27 cellular contexts compared by ENCODE assay signal in genomic region chr10:44380829-44381600, GRCh38. TPM values are rescaled to one million over a fixed set of nuclear protein-coding genes. Genes with fewer than 3 reads are reported as not detected.
DNase-seq lines count a peak whose midpoint lies in the region; TF ChIP-seq lines count a peak whose summit lies in the region.
"Had no signal": no experiment of that assay in that cellular context is flagged by ENCODE, and none has a peak within 500 bp of the region (broad histone marks: within the 10 kb centered on the region; RNA-seq: fewer than 3 reads in every experiment).

No MANE protein-coding gene starts in this region.

- H3K27ac Mint-ChIP-seq in type B pancreatic cell = no peak overlapping the region
- H3K27ac Mint-ChIP-seq: activated CD4-positive, alpha-beta memory T cell treated with anti-CD3 and anti-CD28 coated beads for 36 hours; activated naive CD8-positive, alpha-beta T cell treated with anti-CD3 and anti-CD28 coated beads, Interleukin-2, amount 10 ng/mL, durations not matched to agents 7 days and 5 days; activated T-cell treated with anti-CD3 and anti-CD28 coated beads, Interleukin-2, amount 50 U/mL, for 24 hours; immature natural killer cell; stimulated activated naive CD8-positive, alpha-beta T cell treated with anti-CD3 and anti-CD28 coated beads, Interleukin-15, Interleukin-2, amounts not matched to agents 100 ng/mL and 50 ng/mL, for 24 hours; T-helper 1 cell treated with Interleukin-12 subunit alpha and Interleukin-12 subunit beta and Interleukin-4 antibody, amounts not matched to agents 30 μg/mL and 1 μg/mL, for 36 hours had no signal

- peaks cover 24% of the 10 kb centered on the region for H3K36me3 Mint-ChIP-seq in type B pancreatic cell
- H3K36me3 Mint-ChIP-seq: activated CD4-positive, alpha-beta memory T cell treated with anti-CD3 and anti-CD28 coated beads for 36 hours; activated naive CD8-positive, alpha-beta T cell treated with anti-CD3 and anti-CD28 coated beads, Interleukin-2, amount 10 ng/mL, durations not matched to agents 7 days and 5 days; immature natural killer cell had no signal

- peaks cover 0 to 13% of the 10 kb centered on the region in 2 donors for H3K4me1 ChIP-seq in muscle layer of duodenum (ENCODE audit: control insufficient read depth in 1 of 2, insufficient read depth in 2 of 2, low read length in 2 of 2)

- no peaks in the 10 kb centered on the region for H3K27me3 ChIP-seq in muscle layer of duodenum (ENCODE audit: low read depth, low read length)
- H3K27me3 ChIP-seq: brain microvascular endothelial cell had no signal

- H3K27ac ChIP-seq in muscle layer of duodenum (ENCODE audit: low read length) = peak overlapping the region; percentile 4
- H3K27ac ChIP-seq: 22Rv1, BLaER1, brain microvascular endothelial cell, dorsolateral prefrontal cortex, VCaP had no signal

- TF ChIP-seq CTCF in type B pancreatic cell (conservative IDR thresholded peaks at IDR 0.05) = no peak

- peaks cover 28% of the 10 kb centered on the region for H3K4me1 Mint-ChIP-seq in type B pancreatic cell (ENCODE audit: unreplicated experiment)
- H3K4me1 Mint-ChIP-seq: activated naive CD8-positive, alpha-beta T cell treated with anti-CD3 and anti-CD28 coated beads, Interleukin-2, amount 10 ng/mL, durations not matched to agents 7 days and 5 days had no signal

- H3K36me3 ChIP-seq in muscle layer of duodenum (ENCODE audit: control insufficient read depth in 1 of 2, insufficient read depth in 2 of 2, low read length in 2 of 2) = peaks cover 0 to 7% of the 10 kb centered on the region in 2 donors
- H3K36me3 ChIP-seq: BLaER1, brain microvascular endothelial cell had no signal

- H3K27me3 Mint-ChIP-seq in type B pancreatic cell = peaks cover 60% of the 10 kb centered on the region

- DNase-seq in DMS 273 (lab: John Stamatoyannopoulos, UW; ENCODE audit: unreplicated experiment) (peak; percentile 11), DMS 273 treated with DMSO at 0.1 percent for 48 hours (lab: John Stamatoyannopoulos, UW) (no peak), cerebellum (ENCODE audit: low spot score) (peak; percentile 41), type B pancreatic cell (ENCODE audit: extremely low spot score, unreplicated experiment) (no peak), GM19240 (ENCODE audit: insufficient read length, low spot score) (no peak), NOMO-1 (lab: John Stamatoyannopoulos, UW; ENCODE audit: unreplicated experiment in 2 of 2) (no peak), activated gamma-delta T cell (lab: John Stamatoyannopoulos, UW) (no peak)
- DNase-seq: activated CD4-positive, alpha-beta memory T cell treated with anti-CD3 and anti-CD28 coated beads for 36 hours; activated naive CD8-positive, alpha-beta T cell treated with anti-CD3 and anti-CD28 coated beads, Interleukin-2, amount 10 ng/mL, durations not matched to agents 7 days and 5 days; activated T-cell treated with anti-CD3 and anti-CD28 coated beads, Interleukin-2, amount 50 U/mL, for 24 hours; brain microvascular endothelial cell; GF-D8; immature natural killer cell; Kasumi-1; NCI-H1105; NCI-H2107; NCI-H510A treated with DMSO at 0.1 percent for 48 hours; SHP77 treated with DMSO at 0.1 percent for 48 hours; stimulated activated CD4-positive, alpha-beta T cell treated with anti-CD3 and anti-CD28 coated beads, Interleukin-1b, Interleukin-23, amount 100 ng/mL, for 48 hours had no signal

- H3K9me3 ChIP-seq in muscle layer of duodenum (ENCODE audit: control insufficient read depth in 1 of 2, low read length in 2 of 2) = no peaks in the 10 kb centered on the region
- H3K9me3 ChIP-seq: BLaER1 had no signal

- H3K4me3 ChIP-seq in muscle layer of duodenum (ENCODE audit: low read depth in 1 of 2, low read length in 2 of 2) = no peak overlapping the region
- H3K4me3 ChIP-seq: BLaER1, GM12878 had no signal

- peak overlapping the region; percentile 55 for H3K4me3 Mint-ChIP-seq in type B pancreatic cell
- H3K4me3 Mint-ChIP-seq: activated CD4-positive, alpha-beta memory T cell treated with anti-CD3 and anti-CD28 coated beads for 36 hours; activated naive CD8-positive, alpha-beta T cell treated with anti-CD3 and anti-CD28 coated beads, Interleukin-2, amount 10 ng/mL, durations not matched to agents 7 days and 5 days; activated T-cell treated with anti-CD3 and anti-CD28 coated beads, Interleukin-2, amount 50 U/mL, for 24 hours; immature natural killer cell; stimulated activated naive CD8-positive, alpha-beta T cell treated with anti-CD3 and anti-CD28 coated beads, Interleukin-15, Interleukin-2, amounts not matched to agents 100 ng/mL and 50 ng/mL, for 24 hours; T-helper 1 cell treated with Interleukin-12 subunit alpha and Interleukin-12 subunit beta and Interleukin-4 antibody, amounts not matched to agents 30 μg/mL and 1 μg/mL, for 36 hours had no signal

- no peaks in the 10 kb centered on the region for H3K9me3 Mint-ChIP-seq in type B pancreatic cell
- H3K9me3 Mint-ChIP-seq: activated CD4-positive, alpha-beta memory T cell treated with anti-CD3 and anti-CD28 coated beads for 36 hours; activated naive CD8-positive, alpha-beta T cell treated with anti-CD3 and anti-CD28 coated beads, Interleukin-2, amount 10 ng/mL, durations not matched to agents 7 days and 5 days; activated T-cell treated with anti-CD3 and anti-CD28 coated beads, Interleukin-2, amount 50 U/mL, for 24 hours; immature natural killer cell; stimulated activated naive CD8-positive, alpha-beta T cell treated with anti-CD3 and anti-CD28 coated beads, Interleukin-15, Interleukin-2, amounts not matched to agents 100 ng/mL and 50 ng/mL, for 24 hours; T-helper 1 cell treated with Interleukin-12 subunit alpha and Interleukin-12 subunit beta and Interleukin-4 antibody, amounts not matched to agents 30 μg/mL and 1 μg/mL, for 36 hours had no signal

RNA-seq across cellular contexts. Expression of gene CXCL12, which starts 3.9 kb away (rescaled TPM):
- total RNA-seq in cerebellum (90.7 TPM), type B pancreatic cell (ENCODE audit: low replicate concordance) (25.7 and 137 TPM in 2 replicates)
- total RNA-seq: activated CD4-positive, alpha-beta memory T cell treated with anti-CD3 and anti-CD28 coated beads for 36 hours; activated naive CD8-positive, alpha-beta T cell treated with anti-CD3 and anti-CD28 coated beads, Interleukin-2, amount 10 ng/mL, durations not matched to agents 7 days and 5 days had no signal

Comparison
In these comparisons a context has a peak if more than half of its experiments do, and no peak if none do; other contexts are left out.
1. DNase-seq: peak in DMS 273 (single experiment) and cerebellum (single experiment); none in DMS 273 treated with DMSO at 0.1 percent for 48 hours (single experiment), type B pancreatic cell (single experiment), GM19240 (single experiment), NOMO-1 (0 of 2) and activated gamma-delta T cell (single experiment).